ENCODE assay signal across 10 cellular contexts in genomic region chr17:37833237-37833859, GRCh38.
A peak's percentile ranks its signal among the peaks of the same experiment; 100 is the strongest.
DNase-seq lines count a peak whose midpoint lies in the region; ATAC-seq, FAIRE-seq and TF ChIP-seq lines count a peak whose summit lies in the region.
"Had no signal": no experiment of that assay in that cellular context is flagged by ENCODE, and none has a peak within 500 bp of the region (broad histone marks: within the 10 kb centered on the region; RNA-seq: fewer than 3 reads in every experiment).

No MANE protein-coding gene starts in this region.

- peaks cover 53% of the 10 kb centered on the region for H3K4me1 Mint-ChIP-seq in activated T-helper 1 cell treated with anti-CD3 and anti-CD28 coated beads, Interleukin-12 subunit alpha, Interleukin-12 subunit beta, Interleukin-2, Interleukin-4 antibody, amounts not matched to agents 30 ng/mL and 10 ng/mL and 1 ng/mL, durations not matched to agents 14 hours and 24 hours and 36 hours (ENCODE audit: low read depth)

- FAIRE-seq in pancreas (lab: Jason Lieb, UNC): no peak
- FAIRE-seq: astrocyte had no signal

- no peak overlapping the region for H2AFZ ChIP-seq in smooth muscle cell (ENCODE audit: low read depth)

- no peaks in the 10 kb centered on the region for H3F3A ChIP-seq in smooth muscle cell (ENCODE audit: low read depth)

- H3K4me3 Mint-ChIP-seq in activated T-helper 1 cell treated with anti-CD3 and anti-CD28 coated beads, Interleukin-12 subunit alpha, Interleukin-12 subunit beta, Interleukin-2, Interleukin-4 antibody, amounts not matched to agents 30 ng/mL and 10 ng/mL and 1 ng/mL, durations not matched to agents 14 hours and 24 hours and 36 hours: peak overlapping the region; percentile 56
- H3K4me3 Mint-ChIP-seq: HFFc6 had no signal

- no peaks in the 10 kb centered on the region for H3K4me1 ChIP-seq in smooth muscle cell (ENCODE audit: low read depth)
- no peaks in the 10 kb centered on the region for H3K4me1 ChIP-seq in colonic mucosa
- no peaks in the 10 kb centered on the region for H3K4me1 ChIP-seq in pancreas

- no peaks in the 10 kb centered on the region for H3K79me2 ChIP-seq in smooth muscle cell (ENCODE audit: low read depth)

- 88% methylated on average over 11 of the region's 11 CpGs for WGBS in smooth muscle cell (ENCODE audit: low lambda C conversion rate)
- WGBS in pancreas, 2 donors: 80 to 86% methylated on average over 11 of the region's 11 CpGs

- H3K36me3 ChIP-seq in GM06990 (ENCODE audit: control insufficient read depth, insufficient read depth, low read length) (no peaks in the 10 kb centered on the region), smooth muscle cell (ENCODE audit: low read depth) (no peaks in the 10 kb centered on the region), colonic mucosa (no peaks in the 10 kb centered on the region), pancreas (no peaks in the 10 kb centered on the region)

- peak overlapping the region; percentile 86 for H3K27ac Mint-ChIP-seq in activated T-helper 1 cell treated with anti-CD3 and anti-CD28 coated beads, Interleukin-12 subunit alpha, Interleukin-12 subunit beta, Interleukin-2, Interleukin-4 antibody, amounts not matched to agents 30 ng/mL and 10 ng/mL and 1 ng/mL, durations not matched to agents 14 hours and 24 hours and 36 hours
- H3K27ac Mint-ChIP-seq: HFFc6 had no signal

- H3K9me3 Mint-ChIP-seq in activated T-helper 1 cell treated with anti-CD3 and anti-CD28 coated beads, Interleukin-12 subunit alpha, Interleukin-12 subunit beta, Interleukin-2, Interleukin-4 antibody, amounts not matched to agents 30 ng/mL and 10 ng/mL and 1 ng/mL, durations not matched to agents 14 hours and 24 hours and 36 hours: no peaks in the 10 kb centered on the region
- H3K9me3 Mint-ChIP-seq: HFFc6 had no signal

- ATAC-seq in GM18861 (IDR thresholded peaks at IDR 0.05; ENCODE audit: unreplicated experiment) (peak; percentile 37), HG03354 (IDR thresholded peaks at IDR 0.05; ENCODE audit: poor library complexity, severe bottlenecking, unreplicated experiment) (peak; percentile 49), HG03039 (IDR thresholded peaks at IDR 0.05; ENCODE audit: unreplicated experiment) (no peak), pancreas (no peak)

- H3K4me2 ChIP-seq in smooth muscle cell: no peak overlapping the region

- no peak for TF ChIP-seq CTCF in GM06990 (IDR thresholded peaks at IDR 0.05; ENCODE audit: insufficient read depth, low read length, poor library complexity, severe bottlenecking)
- TF ChIP-seq CTCF in smooth muscle cell (IDR thresholded peaks at IDR 0.05; ENCODE audit: borderline replicate concordance, insufficient read depth, poor library complexity, severe bottlenecking): no peak
- TF ChIP-seq CTCF in colonic mucosa (IDR thresholded peaks at IDR 0.05): no peak
- no peak for TF ChIP-seq CTCF in pancreas (IDR thresholded peaks at IDR 0.05)

- intact Hi-C loops in activated T-helper 1 cell treated with anti-CD3 and anti-CD28 coated beads, Interleukin-12 subunit alpha, Interleukin-12 subunit beta, Interleukin-2, Interleukin-4 antibody, amounts not matched to agents 30 ng/mL and 10 ng/mL and 1 ng/mL, durations not matched to agents 14 hours and 24 hours and 36 hours (cut with micrococcal nuclease): no loop called here
- intact Hi-C loops in colonic mucosa (cut with DNase I): no loop called here
- intact Hi-C loops in pancreas (cut with DNase I): no loop called here

- H3K4me3 ChIP-seq in GM06990 (replicated peaks; ENCODE audit: low read depth, low read length) (peak overlapping the region; percentile 21), smooth muscle cell (no peak overlapping the region), colonic mucosa (no peak overlapping the region), pancreas (no peak overlapping the region)

- H3K27me3 Mint-ChIP-seq in activated T-helper 1 cell treated with anti-CD3 and anti-CD28 coated beads, Interleukin-12 subunit alpha, Interleukin-12 subunit beta, Interleukin-2, Interleukin-4 antibody, amounts not matched to agents 30 ng/mL and 10 ng/mL and 1 ng/mL, durations not matched to agents 14 hours and 24 hours and 36 hours (ENCODE audit: insufficient read depth): peaks cover 9% of the 10 kb centered on the region

- H3K9ac ChIP-seq in smooth muscle cell (ENCODE audit: low read depth): no peak overlapping the region
- H3K9ac ChIP-seq in colonic mucosa (ENCODE audit: low read depth in 2 of 2, low read length in 2 of 2): no peak overlapping the region

- H3K9me3 ChIP-seq in smooth muscle cell (replicated peaks; ENCODE audit: low read depth) (no peaks in the 10 kb centered on the region), colonic mucosa (no peaks in the 10 kb centered on the region), pancreas (no peaks in the 10 kb centered on the region)

- H3K27ac ChIP-seq in smooth muscle cell (ENCODE audit: low read depth): no peak overlapping the region
- no peak overlapping the region for H3K27ac ChIP-seq in colonic mucosa
- no peak overlapping the region for H3K27ac ChIP-seq in pancreas

- H3K27me3 ChIP-seq in GM06990 (replicated peaks; ENCODE audit: control insufficient read depth, insufficient read depth, low read length) (no peaks in the 10 kb centered on the region), smooth muscle cell (ENCODE audit: low read depth) (no peaks in the 10 kb centered on the region), colonic mucosa (no peaks in the 10 kb centered on the region), pancreas (no peaks in the 10 kb centered on the region)

- H4K20me1 ChIP-seq in smooth muscle cell (ENCODE audit: low read depth): no peaks in the 10 kb centered on the region

- H3K36me3 Mint-ChIP-seq in activated T-helper 1 cell treated with anti-CD3 and anti-CD28 coated beads, Interleukin-12 subunit alpha, Interleukin-12 subunit beta, Interleukin-2, Interleukin-4 antibody, amounts not matched to agents 30 ng/mL and 10 ng/mL and 1 ng/mL, durations not matched to agents 14 hours and 24 hours and 36 hours (ENCODE audit: low read depth): no peaks in the 10 kb centered on the region

- DNase-seq in GM06990 (ENCODE audit: extremely low read depth, insufficient read length) (peak; percentile 53), smooth muscle cell (lab: John Stamatoyannopoulos, UW; ENCODE audit: unreplicated experiment) (no peak), colonic mucosa (no peak), pancreas (no peak)
- peak; percentile 35 for DNase-seq in activated T-helper 1 cell treated with anti-CD3 and anti-CD28 coated beads, Interleukin-12 subunit alpha, Interleukin-12 subunit beta, Interleukin-2, Interleukin-4 antibody, amounts not matched to agents 30 ng/mL and 10 ng/mL and 1 ng/mL, durations not matched to agents 14 hours and 24 hours and 36 hours (ENCODE audit: low spot score)
- DNase-seq: HFFc6 had no signal

Comparison
In these comparisons a context has a peak if more than half of its experiments do, and no peak if none do; other contexts are left out.
1. DNase-seq: peak in GM06990 (single experiment) and activated T-helper 1 cell treated with anti-CD3 and anti-CD28 coated beads, Interleukin-12 subunit alpha, Interleukin-12 subunit beta, Interleukin-2, Interleukin-4 antibody, amounts not matched to agents 30 ng/mL and 10 ng/mL and 1 ng/mL, durations not matched to agents 14 hours and 24 hours and 36 hours (single experiment); none in smooth muscle cell (single experiment), colonic mucosa (single experiment) and pancreas (0 of 6).
2. ATAC-seq: peak in GM18861 (single experiment) and HG03354 (single experiment); none in HG03039 (single experiment) and pancreas (0 of 4).